Comparison of ENCODE assay signal across 9 cellular contexts in genomic region chr11:108620958-108621772, GRCh38. TPM values are rescaled to one million over a fixed set of nuclear protein-coding genes. Genes with fewer than 3 reads are reported as not detected.
A peak's percentile ranks its signal among the peaks of the same experiment; 100 is the strongest.
DNase-seq lines count a peak whose midpoint lies in the region; ATAC-seq and TF ChIP-seq lines count a peak whose summit lies in the region.
"Had no signal": no experiment of that assay in that cellular context is flagged by ENCODE, and none has a peak within 500 bp of the region (broad histone marks: within the 10 kb centered on the region; RNA-seq: fewer than 3 reads in every experiment).

No MANE protein-coding gene starts in this region.

- no peaks in the 10 kb centered on the region for H3K27me3 ChIP-seq in effector memory CD4-positive, alpha-beta T cell (replicated peaks; ENCODE audit: control insufficient read depth, insufficient read depth, low read length, poor library complexity, severe bottlenecking)
- no peaks in the 10 kb centered on the region for H3K27me3 ChIP-seq in trophoblast cell (ENCODE audit: insufficient read depth, low read length)
- H3K27me3 ChIP-seq: right lobe of liver had no signal

- H3K4me2 ChIP-seq in trophoblast cell (ENCODE audit: low read length) = no peak overlapping the region

- no peaks in the 10 kb centered on the region for H3K4me1 ChIP-seq in effector memory CD4-positive, alpha-beta T cell (ENCODE audit: control insufficient read depth, insufficient read depth, low read length, poor library complexity, severe bottlenecking)
- H3K4me1 ChIP-seq in trophoblast cell (ENCODE audit: control insufficient read depth in 1 of 2, insufficient read depth in 2 of 2, low read length in 2 of 2) = peaks cover 3 to 10% of the 10 kb centered on the region in 2 experiments
- H3K4me1 ChIP-seq: right lobe of liver had no signal

- no peak overlapping the region for H2AFZ ChIP-seq in trophoblast cell (ENCODE audit: insufficient read depth, low read length, poor library complexity)

- no peak overlapping the region for H4K12ac ChIP-seq in trophoblast cell (ENCODE audit: low read depth, low read length)

- no peak overlapping the region for H4K91ac ChIP-seq in trophoblast cell (ENCODE audit: low read depth, low read length)

- no peaks in the 10 kb centered on the region for H3K79me2 ChIP-seq in trophoblast cell (ENCODE audit: control insufficient read depth, insufficient read depth, low read length, poor library complexity)

- H3K4me1 Mint-ChIP-seq in activated naive CD8-positive, alpha-beta T cell treated with anti-CD3 and anti-CD28 coated beads for 36 hours = peaks cover 21% of the 10 kb centered on the region

- POLR2A ChIA-PET in GM10248 (lab: Yijun Ruan, JAX) = no interaction called here

- peaks cover 12% of the 10 kb centered on the region for H3K27me3 Mint-ChIP-seq in activated naive CD8-positive, alpha-beta T cell treated with anti-CD3 and anti-CD28 coated beads for 36 hours

- no peak overlapping the region for H3K9ac ChIP-seq in trophoblast cell (ENCODE audit: low read length)

- H3K23ac ChIP-seq in trophoblast cell (ENCODE audit: low read length) = no peak overlapping the region

- CTCF ChIA-PET in GM10248 (lab: Yijun Ruan, JAX) = interaction anchor here (0.5 to 3.8 kb wide), 7 partner anchors 10 to 40 kb away, joined by 3 to 21 read pairs (median 4); no protein-coding TSS in a partner anchor

- H3K4me3 ChIP-seq in effector memory CD4-positive, alpha-beta T cell (ENCODE audit: insufficient read depth, low read depth, low read length, poor library complexity, severe bottlenecking) = no peak overlapping the region
- no peak overlapping the region for H3K4me3 ChIP-seq in trophoblast cell (ENCODE audit: low read depth, low read length)
- H3K4me3 ChIP-seq: right lobe of liver had no signal

- H4K8ac ChIP-seq in trophoblast cell (ENCODE audit: low read depth, low read length) = no peak overlapping the region

- no peaks in the 10 kb centered on the region for H3K36me3 Mint-ChIP-seq in activated naive CD8-positive, alpha-beta T cell treated with anti-CD3 and anti-CD28 coated beads for 36 hours

- TF ChIP-seq CTCF in GM10248 (IDR thresholded peaks at IDR 0.05; ENCODE audit: control extremely low read depth, extremely low read depth, low read depth, missing control alignments) = no peak

- no peak overlapping the region for H2AK5ac ChIP-seq in trophoblast cell (ENCODE audit: low read length)

- no peak overlapping the region for H3K4ac ChIP-seq in trophoblast cell (ENCODE audit: low read depth, low read length)

- H3K79me1 ChIP-seq in trophoblast cell (ENCODE audit: low read length) = peaks cover 7% of the 10 kb centered on the region

- no peaks in the 10 kb centered on the region for H3K36me3 ChIP-seq in effector memory CD4-positive, alpha-beta T cell (ENCODE audit: control insufficient read depth, insufficient read depth, low read length)
- no peaks in the 10 kb centered on the region for H3K36me3 ChIP-seq in trophoblast cell (ENCODE audit: control insufficient read depth in 1 of 2, insufficient read depth in 2 of 2, low read length in 2 of 2)
- H3K36me3 ChIP-seq: right lobe of liver had no signal

- H2BK12ac ChIP-seq in trophoblast cell (ENCODE audit: low read length) = no peak overlapping the region

- H3K18ac ChIP-seq in trophoblast cell (ENCODE audit: low read length) = no peak overlapping the region

- no peaks in the 10 kb centered on the region for H3K9me3 Mint-ChIP-seq in activated naive CD8-positive, alpha-beta T cell treated with anti-CD3 and anti-CD28 coated beads for 36 hours

- H2BK120ac ChIP-seq in trophoblast cell (ENCODE audit: insufficient read depth, low read length, poor library complexity) = no peak overlapping the region

- ATAC-seq in GM19452 (IDR thresholded peaks at IDR 0.05; ENCODE audit: unreplicated experiment) (peak; percentile 86), HG03095 (IDR thresholded peaks at IDR 0.05; ENCODE audit: unreplicated experiment) (peak; percentile 89)
- ATAC-seq: right lobe of liver had no signal

- peak overlapping the region; percentile 22 for H3K4me3 Mint-ChIP-seq in activated naive CD8-positive, alpha-beta T cell treated with anti-CD3 and anti-CD28 coated beads for 36 hours

- DNase-seq in GM10248 (ENCODE audit: extremely low spot score) = peak; percentile 55
- no peak for DNase-seq in activated naive CD8-positive, alpha-beta T cell treated with anti-CD3 and anti-CD28 coated beads for 36 hours
- DNase-seq in effector memory CD4-positive, alpha-beta T cell = no peak
- DNase-seq in trophoblast cell = no peak
- no peak for DNase-seq in NCI-H187 treated with DMSO at 0.1 percent for 48 hours (lab: John Stamatoyannopoulos, UW)
- DNase-seq in GF-D8 (lab: John Stamatoyannopoulos, UW) = no peak
- DNase-seq: right lobe of liver had no signal

- no peak overlapping the region for H3K27ac Mint-ChIP-seq in activated naive CD8-positive, alpha-beta T cell treated with anti-CD3 and anti-CD28 coated beads for 36 hours

- no peak overlapping the region for H3K14ac ChIP-seq in trophoblast cell (ENCODE audit: low read length)

- H3K27ac ChIP-seq in effector memory CD4-positive, alpha-beta T cell (ENCODE audit: insufficient read depth, low read length, poor library complexity, severe bottlenecking) = no peak overlapping the region
- H3K27ac ChIP-seq in trophoblast cell (ENCODE audit: low read depth, low read length) = no peak overlapping the region
- H3K27ac ChIP-seq: right lobe of liver had no signal

- no CpG with 5 or more reads among the region's 2 CpGs for WGBS in trophoblast cell (ENCODE audit: extremely low coverage, insufficient coverage, insufficient read length)

- no peaks in the 10 kb centered on the region for H3K9me3 ChIP-seq in effector memory CD4-positive, alpha-beta T cell (ENCODE audit: control insufficient read depth, low read length)
- no peaks in the 10 kb centered on the region for H3K9me3 ChIP-seq in trophoblast cell (ENCODE audit: insufficient read depth, low read depth, low read length)
- H3K9me3 ChIP-seq: right lobe of liver had no signal

- no peak overlapping the region for H2BK5ac ChIP-seq in trophoblast cell (ENCODE audit: low read depth, low read length, poor library complexity)

RNA-seq across cellular contexts. Expression of gene EXPH5, which starts 27.6 kb away (rescaled TPM):
- 1 to 10 TPM; 2.5 to 3.1 TPM for total RNA-seq in activated naive CD8-positive, alpha-beta T cell treated with anti-CD3 and anti-CD28 coated beads for 36 hours
- polyA plus RNA-seq in trophoblast cell (2013) = 15.8 and 16.3 TPM in 2 replicates

RNA-seq across cellular contexts. Expression of gene DDX10, which starts 43.7 kb away (rescaled TPM):
- total RNA-seq in activated naive CD8-positive, alpha-beta T cell treated with anti-CD3 and anti-CD28 coated beads for 36 hours = 10 to 100 TPM; 55.7 to 56.0 TPM
- polyA plus RNA-seq in trophoblast cell (2013) = 25.7 and 27.8 TPM in 2 replicates
